ENCODE assay signal across 12 cellular contexts in genomic region chr5:2756764-2757163, GRCh38. TPM values are rescaled to one million over a fixed set of nuclear protein-coding genes. Genes with fewer than 3 reads are reported as not detected.
DNase-seq lines count a peak whose midpoint lies in the region; ATAC-seq and TF ChIP-seq lines count a peak whose summit lies in the region.
"Had no signal": no experiment of that assay in that cellular context is flagged by ENCODE, and none has a peak within 500 bp of the region (broad histone marks: within the 10 kb centered on the region; RNA-seq: fewer than 3 reads in every experiment).

No MANE protein-coding gene starts in this region.

- H3K27ac ChIP-seq in BLaER1, result 0 out of 2 replicates have a peak overlapping the region, but pooled peaks have one; percentile 93

- peak overlapping the region; percentile 80 for H3K27ac Mint-ChIP-seq in osteocyte (ENCODE audit: unreplicated experiment)
- H3K27ac Mint-ChIP-seq: stimulated activated effector memory CD8-positive, alpha-beta T cell treated with anti-CD3 and anti-CD28 coated beads, Interleukin-12 subunit alpha, Interleukin-12 subunit beta, amount 100 ng/mL, for 72 hours had no signal

- H3K4me1 ChIP-seq in BLaER1 (peaks cover 77% of the 10 kb centered on the region), NT2/D1 (ENCODE audit: insufficient read depth, insufficient read length) (no peaks in the 10 kb centered on the region)

- H3K36me3 Mint-ChIP-seq in osteocyte (ENCODE audit: unreplicated experiment), result peaks cover 3% of the 10 kb centered on the region

- H3K4me3 Mint-ChIP-seq in osteocyte (ENCODE audit: unreplicated experiment), result peak overlapping the region; percentile 83
- H3K4me3 Mint-ChIP-seq: stimulated activated effector memory CD8-positive, alpha-beta T cell treated with anti-CD3 and anti-CD28 coated beads, Interleukin-12 subunit alpha, Interleukin-12 subunit beta, amount 100 ng/mL, for 72 hours had no signal

- TF ChIP-seq CTCF in fibroblast of mammary gland (conservative IDR thresholded peaks at IDR 0.05; ENCODE audit: control insufficient read depth, insufficient read depth, low read depth, low read length) (no peak), osteocyte (IDR thresholded peaks at IDR 0.05) (no peak)

- H3K27me3 ChIP-seq in BLaER1, result no peaks in the 10 kb centered on the region
- H3K27me3 ChIP-seq in NT2/D1 (ENCODE audit: insufficient read depth, insufficient read length), result no peaks in the 10 kb centered on the region

- H3K9ac ChIP-seq in BLaER1, result no peak overlapping the region
- H3K9ac ChIP-seq in NT2/D1 (ENCODE audit: insufficient read length, low read depth), result peak overlapping the region; percentile 50

- H3K4me3 ChIP-seq in BLaER1 (peak overlapping the region; percentile 75; the same call in 1 of the 2 replicates), NT2/D1 (ENCODE audit: insufficient read length, low read depth) (peak overlapping the region; percentile 56), fibroblast of mammary gland (ENCODE audit: control insufficient read depth, low read depth, low read length) (peak overlapping the region; percentile 54)

- peak overlapping the region; percentile 95 for H3K4me2 ChIP-seq in BLaER1

- H3K9me3 ChIP-seq in BLaER1, result peaks cover 39% of the 10 kb centered on the region
- peaks cover 44% of the 10 kb centered on the region; the same call in 1 of the 2 replicates for H3K9me3 ChIP-seq in NT2/D1 (ENCODE audit: insufficient read depth, low read length)

- no peak for DNase-seq in NT2/D1 (ENCODE audit: low read depth, low spot score)
- DNase-seq in fibroblast of mammary gland (ENCODE audit: low read depth), result no peak
- DNase-seq in osteocyte (ENCODE audit: extremely low spot score, unreplicated experiment), result no peak
- DNase-seq in activated naive CD4-positive, alpha-beta T cell treated with anti-CD3 and anti-CD28 coated beads, Interleukin-2, amount 50 U/mL, for 16 hours, result no peak
- no peak for DNase-seq in ureter (ENCODE audit: low spot score)
- DNase-seq in stimulated activated CD4-positive, alpha-beta T cell treated with anti-CD3 and anti-CD28 coated beads, Interleukin-2, amount 100 ng/mL, for 24 hours, result no peak
- DNase-seq: Calu3, HCEC 1CT had no signal

- H3K4me1 Mint-ChIP-seq in osteocyte (ENCODE audit: unreplicated experiment), result peaks cover 49% of the 10 kb centered on the region
- H3K4me1 Mint-ChIP-seq: stimulated activated effector memory CD8-positive, alpha-beta T cell treated with anti-CD3 and anti-CD28 coated beads, Interleukin-12 subunit alpha, Interleukin-12 subunit beta, amount 100 ng/mL, for 72 hours had no signal

- no peaks in the 10 kb centered on the region for H3K27me3 Mint-ChIP-seq in osteocyte (ENCODE audit: unreplicated experiment)

- ATAC-seq in HG03520 (IDR thresholded peaks at IDR 0.05; ENCODE audit: unreplicated experiment), result no peak
- ATAC-seq: HepG2; stimulated activated effector memory CD8-positive, alpha-beta T cell treated with anti-CD3 and anti-CD28 coated beads, Interleukin-12 subunit alpha, Interleukin-12 subunit beta, amount 100 ng/mL, for 72 hours had no signal

- H3K36me3 ChIP-seq in BLaER1 (peaks cover 32% of the 10 kb centered on the region; the same call in 1 of the 2 replicates), NT2/D1 (ENCODE audit: insufficient read depth, insufficient read length, low read length) (no peaks in the 10 kb centered on the region)

- no peaks in the 10 kb centered on the region for H3K9me3 Mint-ChIP-seq in osteocyte (ENCODE audit: unreplicated experiment)

- H4K20me1 ChIP-seq in BLaER1, result no peaks in the 10 kb centered on the region

RNA-seq across cellular contexts. Expression of gene IRX2, which starts 5.3 kb away (rescaled TPM):
- total RNA-seq in osteocyte, result 17.1 and 17.5 TPM in 2 replicates
- 3.3 TPM for total RNA-seq in ureter
- total RNA-seq: Calu3, HepG2 had no signal
